15 cellular contexts compared by ENCODE assay signal in the genomic region with DNA sequence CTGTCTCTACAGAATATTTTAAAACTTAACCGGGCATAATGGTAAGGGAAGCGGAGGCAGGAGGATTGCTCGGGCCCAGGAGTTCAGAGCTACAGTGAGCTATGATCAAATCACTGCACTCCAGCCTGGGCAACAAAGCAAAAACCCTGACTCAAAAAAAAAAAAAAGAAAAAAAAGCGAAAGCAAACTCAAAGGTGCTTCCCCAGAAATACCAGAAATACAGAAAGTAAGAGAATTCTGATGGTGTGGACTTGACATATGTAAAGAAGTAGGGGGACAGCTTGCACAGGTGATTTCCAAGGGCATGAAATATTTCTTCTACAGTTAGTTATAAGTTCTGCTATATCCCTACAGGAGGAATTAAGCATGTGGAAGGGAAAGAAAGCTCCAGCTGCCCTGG.
A peak's percentile ranks its signal among the peaks of the same experiment; 100 is the strongest.
DNase-seq lines count a peak whose midpoint lies in the region; ATAC-seq, FAIRE-seq and TF ChIP-seq lines count a peak whose summit lies in the region.
"Had no signal": no experiment of that assay in that cellular context is flagged by ENCODE, and none has a peak within 500 bp of the region (broad histone marks: within the 10 kb centered on the region; RNA-seq: fewer than 3 reads in every experiment).

No MANE protein-coding gene starts in this region.

- ATAC-seq in GM19328 (IDR thresholded peaks at IDR 0.05; ENCODE audit: unreplicated experiment) (peak; percentile 50), HG02642 (IDR thresholded peaks at IDR 0.05; ENCODE audit: poor library complexity, unreplicated experiment) (peak; percentile 59), HG03354 (IDR thresholded peaks at IDR 0.05; ENCODE audit: poor library complexity, severe bottlenecking, unreplicated experiment) (peak; percentile 42)
- ATAC-seq: activated T-cell treated with anti-CD3 and anti-CD28 coated beads, Interleukin-2, amount 50 U/mL, for 4 hours; heart left ventricle; K562 had no signal

- H3K4me2 ChIP-seq in GM23248 (ENCODE audit: unreplicated experiment) (no peak overlapping the region), Karpas-422 (ENCODE audit: low read depth, low read length, poor library complexity, severe bottlenecking) (no peak overlapping the region)

- H2AFZ ChIP-seq in GM23248 (no peak overlapping the region), Karpas-422 (ENCODE audit: low read length) (no peak overlapping the region)

- FAIRE-seq in GM12892 (lab: Jason Lieb, UNC) = peak; percentile 40
- FAIRE-seq: kidney had no signal

- H3K36me3 ChIP-seq in GM23248 (ENCODE audit: low read depth) (no peaks in the 10 kb centered on the region), Karpas-422 (ENCODE audit: insufficient read depth, low read length) (no peaks in the 10 kb centered on the region)
- H3K36me3 ChIP-seq: heart left ventricle, thyroid gland had no signal

- in situ Hi-C loops in GM23248 (cut with MboI) = no loop called here
- in situ Hi-C loops in ACHN (cut with HindIII; ENCODE audit: low pct_ligation_motif_present, low pct_unique_long_range_greater_than_20kb, low sequenced_read_pairs) = no loop called here

- no peak overlapping the region for H3K27ac ChIP-seq in GM23248
- H3K27ac ChIP-seq in Karpas-422 (ENCODE audit: low read length) = no peak overlapping the region
- H3K27ac ChIP-seq: heart left ventricle, thyroid gland had no signal

- no peaks in the 10 kb centered on the region for H4K20me1 ChIP-seq in GM23248 (ENCODE audit: insufficient read depth)
- no peaks in the 10 kb centered on the region for H4K20me1 ChIP-seq in Karpas-422 (ENCODE audit: insufficient read depth, low read depth, low read length)

- no peaks in the 10 kb centered on the region for H3K9me3 ChIP-seq in GM23248 (ENCODE audit: low read depth)
- no peaks in the 10 kb centered on the region for H3K9me3 ChIP-seq in Karpas-422 (ENCODE audit: low read length)
- H3K9me3 ChIP-seq: thyroid gland had no signal

- H3K9ac ChIP-seq in GM23248 = no peak overlapping the region
- H3K9ac ChIP-seq in Karpas-422 (ENCODE audit: low read length) = no peak overlapping the region

- H3K4me1 ChIP-seq in GM23248 (ENCODE audit: insufficient read depth) = no peaks in the 10 kb centered on the region
- peaks cover 10% of the 10 kb centered on the region for H3K4me1 ChIP-seq in Karpas-422 (ENCODE audit: low read length)
- H3K4me1 ChIP-seq: thyroid gland had no signal

- DNase-seq in GM12892 (ENCODE audit: insufficient read length) = no peak
- DNase-seq in GM23248 = no peak
- DNase-seq in AG20443 (ENCODE audit: low spot score) = no peak
- DNase-seq in ACHN = no peak
- no peak for DNase-seq in Karpas-422
- DNase-seq: GDM1, heart left ventricle, kidney, NCI-H524 had no signal

- no peaks in the 10 kb centered on the region for H3K27me3 ChIP-seq in GM23248 (replicated peaks; ENCODE audit: insufficient read depth)
- H3K27me3 ChIP-seq in Karpas-422 (ENCODE audit: low read length) = no peaks in the 10 kb centered on the region
- H3K27me3 ChIP-seq: heart left ventricle, thyroid gland had no signal

- no peak overlapping the region for H3K4me3 ChIP-seq in GM23248
- H3K4me3 ChIP-seq in Karpas-422 (ENCODE audit: low read length) = no peak overlapping the region
- H3K4me3 ChIP-seq: heart left ventricle, K562, thyroid gland had no signal

- no peaks in the 10 kb centered on the region for H3F3A ChIP-seq in GM23248 (ENCODE audit: insufficient read depth)

- no peak for TF ChIP-seq POLR2A in GM12892 (IDR thresholded peaks at IDR 0.05; ENCODE audit: low read depth, low read length)

- no peaks in the 10 kb centered on the region for H3K79me2 ChIP-seq in GM23248 (ENCODE audit: insufficient read depth)
- H3K79me2 ChIP-seq in Karpas-422 (ENCODE audit: low read length) = no peaks in the 10 kb centered on the region

- H3K9me2 ChIP-seq in GM23248 (ENCODE audit: insufficient read depth) = no peaks in the 10 kb centered on the region
- no peaks in the 10 kb centered on the region for H3K9me2 ChIP-seq in Karpas-422 (replicated peaks; ENCODE audit: insufficient read depth, low read length)

- 40 to 46% methylated on average over 4 of the region's 4 CpGs for WGBS in GM23248 (ENCODE audit: low coverage in 1 of 2, low lambda C conversion rate in 2 of 2, missing lambda C conversion rate in 2 of 2), 2 experiments
